In the genomic region with DNA sequence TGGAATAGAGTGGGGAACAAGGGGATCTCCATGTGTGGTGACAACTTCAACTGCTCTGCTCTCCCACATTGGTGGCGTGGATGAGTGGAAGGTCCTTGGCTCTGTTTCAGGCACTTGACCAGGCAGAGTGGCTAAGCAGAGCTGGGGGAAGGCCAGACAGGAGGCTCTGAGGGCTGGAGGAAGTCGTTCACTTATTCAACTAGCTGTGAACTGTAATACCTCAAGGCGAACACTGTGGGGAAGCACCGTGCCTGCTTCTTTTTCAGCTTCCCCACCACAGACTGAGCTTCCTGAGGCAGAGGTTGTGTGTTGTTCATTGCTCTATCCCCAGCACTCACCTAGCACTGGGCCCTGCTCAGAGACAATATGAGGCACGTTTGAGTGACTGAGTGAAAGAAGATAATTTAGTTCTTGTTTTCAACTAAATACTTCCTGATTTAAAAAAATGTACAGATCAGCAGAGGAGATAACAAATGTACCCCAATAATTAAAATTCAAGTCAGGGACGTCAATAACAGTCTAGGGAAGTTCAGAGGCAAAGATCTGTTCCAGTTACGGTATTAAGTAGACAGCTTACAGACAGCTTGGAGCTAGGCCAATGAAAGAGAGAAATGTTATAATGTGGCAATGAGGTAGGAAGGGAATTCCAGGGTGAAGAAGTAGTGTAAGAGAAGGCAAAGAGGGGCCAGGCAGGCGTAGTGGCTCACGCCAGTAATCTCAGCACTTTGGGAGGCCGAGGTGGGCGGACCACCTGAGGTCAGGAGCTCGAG, we compare ENCODE assay signal across 8 cellular contexts. TPM values are rescaled to one million over a fixed set of nuclear protein-coding genes. Genes with fewer than 3 reads are reported as not detected.
A peak's percentile ranks its signal among the peaks of the same experiment; 100 is the strongest.
DNase-seq lines count a peak whose midpoint lies in the region; ATAC-seq and TF ChIP-seq lines count a peak whose summit lies in the region.

No MANE protein-coding gene starts in this region.

- no peak for TF ChIP-seq POLR2A in right lobe of liver (IDR thresholded peaks at IDR 0.05)

- no peaks in the 10 kb centered on the region for H3K9me3 ChIP-seq in right lobe of liver

- no peaks in the 10 kb centered on the region for H3K36me3 Mint-ChIP-seq in chondrocyte (ENCODE audit: low read depth)

- DNase-seq in ELR (ENCODE audit: low read depth) (peak; percentile 86), NCI-H524 treated with DMSO at 0.1 percent for 48 hours (lab: John Stamatoyannopoulos, UW) (peak; percentile 86), chondrocyte (ENCODE audit: low spot score) (no peak), right lobe of liver (peak in 1 of 3 donors; percentile 61)
- DNase-seq in activated CD4-positive, alpha-beta T cell treated with anti-CD3 and anti-CD28 coated beads for 48 hours = peak; percentile 76
- peak; percentile 73 for DNase-seq in stimulated activated CD8-positive, alpha-beta memory T cell treated with anti-CD3 and anti-CD28 coated beads, Interleukin-4, amount 100 ng/mL, for 48 hours

- WGBS in right lobe of liver (ENCODE audit: insufficient coverage, low coverage, low lambda C conversion rate, missing lambda C conversion rate) = 27% methylated on average over 10 of the region's 12 CpGs

- H3K4me1 Mint-ChIP-seq in chondrocyte (ENCODE audit: low read depth) = peaks cover 39% of the 10 kb centered on the region

- TF ChIP-seq CTCF in chondrocyte (IDR thresholded peaks at IDR 0.05) = peak; percentile 81
- TF ChIP-seq CTCF in right lobe of liver (IDR thresholded peaks at IDR 0.05) = peak; percentile 58 to 69 (median 59)

- peaks cover 0 to 73% (median 17%) of the 10 kb centered on the region in 4 donors for H3K4me1 ChIP-seq in right lobe of liver

- no peak overlapping the region for H3K4me3 ChIP-seq in right lobe of liver

- peak overlapping the region in 2 of 3 donors; percentile 17 to 27 for H3K27ac ChIP-seq in right lobe of liver

- no peaks in the 10 kb centered on the region for H3K9me3 Mint-ChIP-seq in chondrocyte (ENCODE audit: low read depth)

- H3K27me3 ChIP-seq in right lobe of liver = no peaks in the 10 kb centered on the region

- intact Hi-C loops in right lobe of liver (cut with DNase I) = loop anchor here in 1 of 2 donors (5.0 to 10.0 kb wide), 2 partner anchors 69 to 147 kb away; partner anchors contain the start of gene NUFIP2

- H3K27me3 Mint-ChIP-seq in chondrocyte (ENCODE audit: low read depth) = no peaks in the 10 kb centered on the region

- H3K36me3 ChIP-seq in right lobe of liver = peaks cover 0 to 6% (median 0%) of the 10 kb centered on the region in 4 donors

- H3K4me3 Mint-ChIP-seq in chondrocyte (ENCODE audit: unreplicated experiment) = no peak overlapping the region

- H3K27ac Mint-ChIP-seq in chondrocyte (ENCODE audit: unreplicated experiment) = peak overlapping the region; percentile 85

- ATAC-seq in HG03097 (IDR thresholded peaks at IDR 0.05; ENCODE audit: low FRiP score, unreplicated experiment) = peak; percentile 32
- ATAC-seq in right lobe of liver = peak; percentile 38 to 50 (median 44)
- ATAC-seq in HG03025 (IDR thresholded peaks at IDR 0.05; ENCODE audit: low FRiP score, unreplicated experiment) = no peak

RNA-seq across cellular contexts. Expression of gene MYO18A, which starts 34.7 kb away (rescaled TPM):
- total RNA-seq in chondrocyte (24.4 to 30.0 TPM (median 26.1 TPM) in 3 replicates), right lobe of liver (10 to 100 TPM; 50.1 to 98.2 (median 81.8) TPM)
